ENCODE assay signal across 1 cellular context in the genomic region with DNA sequence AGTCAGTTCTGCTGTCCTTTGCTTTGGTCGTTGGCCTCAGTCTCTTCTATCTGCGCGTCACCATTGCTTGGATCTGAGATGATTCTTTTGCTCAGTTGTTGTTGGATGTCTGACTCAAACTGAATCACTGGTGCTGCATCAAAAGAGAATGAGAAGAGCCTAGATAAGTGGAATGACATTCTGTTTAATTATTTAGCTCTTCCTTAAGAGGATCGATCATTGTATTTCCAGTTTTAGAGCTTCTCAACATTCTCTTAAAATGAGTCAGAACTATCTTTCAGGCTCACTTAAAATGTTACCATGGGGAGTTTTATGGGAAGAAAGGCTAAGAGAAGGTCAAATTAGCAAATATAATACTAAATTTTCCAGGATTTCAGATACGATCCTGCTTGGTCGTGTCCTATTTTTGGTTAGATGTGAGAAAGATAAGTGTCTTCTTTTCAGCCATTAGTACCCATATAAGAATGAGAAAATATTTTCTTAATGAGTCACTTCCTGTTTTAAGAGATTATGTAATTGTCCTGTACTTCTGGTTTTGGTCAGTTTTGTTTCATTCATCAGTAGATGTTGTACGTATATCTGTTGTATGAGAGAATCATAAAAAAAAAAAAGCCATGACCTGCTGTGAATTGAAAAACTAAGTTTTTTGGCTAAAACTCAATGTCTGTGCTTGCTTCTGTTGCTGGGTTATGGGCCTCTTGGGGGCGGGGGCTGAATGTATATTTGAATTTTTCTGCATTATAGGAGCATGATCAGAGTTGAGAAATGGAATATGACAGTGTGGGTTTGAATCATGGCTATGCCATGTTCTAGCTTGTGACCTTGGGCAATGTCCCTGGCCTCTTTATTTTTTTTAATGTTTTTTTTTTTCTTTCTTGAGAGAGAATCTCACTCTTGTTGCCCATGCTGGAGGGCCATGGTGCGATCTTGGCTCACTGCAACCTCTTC.
TF ChIP-seq lines count a peak whose summit lies in the region.

No MANE protein-coding gene starts in this region.

TF ChIP-seq in GM23338, 12 proteins besides CTCF, POLR2A, EP300 and RAD21 (continued from another document):
- TF ChIP-seq, protein P1, sequence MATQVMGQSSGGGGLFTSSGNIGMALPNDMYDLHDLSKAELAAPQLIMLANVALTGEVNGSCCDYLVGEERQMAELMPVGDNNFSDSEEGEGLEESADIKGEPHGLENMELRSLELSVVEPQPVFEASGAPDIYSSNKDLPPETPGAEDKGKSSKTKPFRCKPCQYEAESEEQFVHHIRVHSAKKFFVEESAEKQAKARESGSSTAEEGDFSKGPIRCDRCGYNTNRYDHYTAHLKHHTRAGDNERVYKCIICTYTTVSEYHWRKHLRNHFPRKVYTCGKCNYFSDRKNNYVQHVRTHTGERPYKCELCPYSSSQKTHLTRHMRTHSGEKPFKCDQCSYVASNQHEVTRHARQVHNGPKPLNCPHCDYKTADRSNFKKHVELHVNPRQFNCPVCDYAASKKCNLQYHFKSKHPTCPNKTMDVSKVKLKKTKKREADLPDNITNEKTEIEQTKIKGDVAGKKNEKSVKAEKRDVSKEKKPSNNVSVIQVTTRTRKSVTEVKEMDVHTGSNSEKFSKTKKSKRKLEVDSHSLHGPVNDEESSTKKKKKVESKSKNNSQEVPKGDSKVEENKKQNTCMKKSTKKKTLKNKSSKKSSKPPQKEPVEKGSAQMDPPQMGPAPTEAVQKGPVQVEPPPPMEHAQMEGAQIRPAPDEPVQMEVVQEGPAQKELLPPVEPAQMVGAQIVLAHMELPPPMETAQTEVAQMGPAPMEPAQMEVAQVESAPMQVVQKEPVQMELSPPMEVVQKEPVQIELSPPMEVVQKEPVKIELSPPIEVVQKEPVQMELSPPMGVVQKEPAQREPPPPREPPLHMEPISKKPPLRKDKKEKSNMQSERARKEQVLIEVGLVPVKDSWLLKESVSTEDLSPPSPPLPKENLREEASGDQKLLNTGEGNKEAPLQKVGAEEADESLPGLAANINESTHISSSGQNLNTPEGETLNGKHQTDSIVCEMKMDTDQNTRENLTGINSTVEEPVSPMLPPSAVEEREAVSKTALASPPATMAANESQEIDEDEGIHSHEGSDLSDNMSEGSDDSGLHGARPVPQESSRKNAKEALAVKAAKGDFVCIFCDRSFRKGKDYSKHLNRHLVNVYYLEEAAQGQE (IDR thresholded peaks at IDR 0.05; ENCODE audit: unreplicated experiment): no peak
- TF ChIP-seq ZNF331 (CRISPR knock-in tag; IDR thresholded peaks at IDR 0.05; ENCODE audit: low read depth) (no peak), JUNB (IDR thresholded peaks at IDR 0.05; ENCODE audit: unreplicated experiment) (no peak)
